ENCODE assay signal across 10 cellular contexts in genomic region chr3:52039846-52040245, GRCh38. TPM values are rescaled to one million over a fixed set of nuclear protein-coding genes. Genes with fewer than 3 reads are reported as not detected.
A peak's percentile ranks its signal among the peaks of the same experiment; 100 is the strongest.
DNase-seq lines count a peak whose midpoint lies in the region; ATAC-seq and TF ChIP-seq lines count a peak whose summit lies in the region.
"Had no signal": no experiment of that assay in that cellular context is flagged by ENCODE, and none has a peak within 500 bp of the region (broad histone marks: within the 10 kb centered on the region; RNA-seq: fewer than 3 reads in every experiment).

No MANE protein-coding gene starts in this region.

- H3K18ac ChIP-seq in neuronal stem cell (ENCODE audit: low read length): peak overlapping the region; percentile 91

- peak overlapping the region; percentile 74 for H2BK120ac ChIP-seq in neuronal stem cell (ENCODE audit: low read depth, low read length)

- H4K91ac ChIP-seq in neuronal stem cell (ENCODE audit: low read depth, low read length, poor library complexity): peak overlapping the region; percentile 64

- DNase-seq in SHP77 (lab: John Stamatoyannopoulos, UW) (peak; percentile 11 to 31), SHP77 treated with DMSO at 0.1 percent for 48 hours (lab: John Stamatoyannopoulos, UW) (no peak), Right ventricle myocardium inferior (ENCODE audit: missing footprints) (no peak), neuronal stem cell (ENCODE audit: low spot score) (no peak), DMS153 (lab: John Stamatoyannopoulos, UW) (no peak), UCSD-AML1 (lab: John Stamatoyannopoulos, UW; ENCODE audit: unreplicated experiment) (no peak), brain microvascular endothelial cell (no peak)
- DNase-seq: NCI-H2171 treated with DMSO at 0.1 percent for 48 hours had no signal

- H3K4me2 ChIP-seq in neuronal stem cell (ENCODE audit: insufficient read depth, low read length, poor library complexity, severe bottlenecking): no peak overlapping the region

- peaks cover 10 to 11% of the 10 kb centered on the region in 2 donors for H3K4me1 ChIP-seq in neuronal stem cell (ENCODE audit: control insufficient read depth in 2 of 2, insufficient read depth in 1 of 2, low read depth in 1 of 2, low read length in 2 of 2)
- H3K4me1 ChIP-seq: parathyroid adenoma had no signal

- H4K8ac ChIP-seq in neuronal stem cell (ENCODE audit: low read depth, low read length): no peak overlapping the region

- no CpG with 5 or more reads among the region's 17 CpGs for WGBS in neuronal stem cell (ENCODE audit: extremely low coverage in 2 of 2, insufficient read length in 2 of 2, insufficient replicate concordance in 1 of 2), 2 donors

- H3K9ac ChIP-seq in neuronal stem cell (ENCODE audit: low read depth, low read length, poor library complexity): no peak overlapping the region
- H3K9ac ChIP-seq: parathyroid adenoma had no signal

- H3K27me3 ChIP-seq in neuronal stem cell (ENCODE audit: control insufficient read depth in 3 of 3, insufficient read depth in 3 of 3, low read depth in 1 of 3, low read length in 3 of 3) (peaks cover 0 to 70% (median 0%) of the 10 kb centered on the region in 3 experiments), brain microvascular endothelial cell (replicated peaks) (no peaks in the 10 kb centered on the region)

- H2BK5ac ChIP-seq in neuronal stem cell (ENCODE audit: low read length): no peak overlapping the region

- peak overlapping the region; percentile 87 for H2BK15ac ChIP-seq in neuronal stem cell (ENCODE audit: low read length)

- in situ Hi-C loops in brain microvascular endothelial cell (cut with HindIII; ENCODE audit: low pct_ligation_motif_present, low sequenced_read_pairs): no loop called here

- TF ChIP-seq CTCF in brain microvascular endothelial cell (IDR thresholded peaks at IDR 0.05; ENCODE audit: low read depth, low read length, missing control alignments): no peak

- peak overlapping the region; percentile 98 for H2AK5ac ChIP-seq in neuronal stem cell (ENCODE audit: low read depth, low read length)

- peak overlapping the region; percentile 90 for H2BK12ac ChIP-seq in neuronal stem cell (ENCODE audit: low read length)

- H3K4me3 ChIP-seq in neuronal stem cell (ENCODE audit: low read length in 2 of 2) (no peak overlapping the region), brain microvascular endothelial cell (ENCODE audit: low read depth, low read length) (no peak overlapping the region)

- intact Hi-C loops in Right ventricle myocardium inferior (cut with DNase I): no loop called here

- H3K27ac ChIP-seq in neuronal stem cell (replicated peaks; ENCODE audit: low read length) (no peak overlapping the region), brain microvascular endothelial cell (no peak overlapping the region)
- H3K27ac ChIP-seq: parathyroid adenoma had no signal

- H3K23ac ChIP-seq in neuronal stem cell (ENCODE audit: low read depth, low read length, poor library complexity): no peak overlapping the region

- no peaks in the 10 kb centered on the region for H3K9me3 ChIP-seq in neuronal stem cell (replicated peaks in 1 of 2; ENCODE audit: control insufficient read depth in 2 of 2, insufficient read depth in 1 of 2, low read depth in 1 of 2, low read length in 2 of 2)

- H3K79me1 ChIP-seq in neuronal stem cell (ENCODE audit: low read depth, low read length): no peaks in the 10 kb centered on the region

- peak overlapping the region; percentile 86 for H2AFZ ChIP-seq in neuronal stem cell (ENCODE audit: low read length)
- H2AFZ ChIP-seq: parathyroid adenoma had no signal

- H3K36me3 ChIP-seq in neuronal stem cell (replicated peaks in 1 of 2; ENCODE audit: control insufficient read depth in 2 of 2, insufficient read depth in 2 of 2, low read length in 2 of 2) (no peaks in the 10 kb centered on the region), brain microvascular endothelial cell (replicated peaks) (no peaks in the 10 kb centered on the region)

- ATAC-seq in Right ventricle myocardium inferior: peak; percentile 73
- no peak for ATAC-seq in GM19035 (IDR thresholded peaks at IDR 0.05; ENCODE audit: unreplicated experiment)

- peak overlapping the region; percentile 72 for H3K14ac ChIP-seq in neuronal stem cell (ENCODE audit: low read length)

- no peak overlapping the region for H3K4ac ChIP-seq in neuronal stem cell (ENCODE audit: low read length)

RNA-seq across cellular contexts. Expression of gene DUSP7, which starts 16.5 kb away (rescaled TPM):
- total RNA-seq in Right ventricle myocardium inferior: 25.0 TPM
- 13.5 TPM for polyA plus RNA-seq in neuronal stem cell (2013, experiment 1 of 2)
- polyA plus RNA-seq in neuronal stem cell (2013, experiment 2 of 2): 13.8 TPM

RNA-seq across cellular contexts. Expression of gene RPL29, which starts 44.2 kb away (rescaled TPM):
- total RNA-seq in Right ventricle myocardium inferior: 677 TPM
- polyA plus RNA-seq in neuronal stem cell (2013, experiment 1 of 2): 2,500 TPM
- 2,467 TPM for polyA plus RNA-seq in neuronal stem cell (2013, experiment 2 of 2)

RNA-seq across cellular contexts. Expression of gene ACY1, which starts 56.5 kb away (rescaled TPM):
- 32.3 TPM for total RNA-seq in Right ventricle myocardium inferior
- 7.8 TPM for polyA plus RNA-seq in neuronal stem cell (2013, experiment 1 of 2)
- 7.4 TPM for polyA plus RNA-seq in neuronal stem cell (2013, experiment 2 of 2)

Comparison
In these comparisons a context has a peak if more than half of its experiments do, and no peak if none do; other contexts are left out.
1. DNase-seq: peak in SHP77 (2 of 2); none in SHP77 treated with DMSO at 0.1 percent for 48 hours (single experiment), Right ventricle myocardium inferior (single experiment), neuronal stem cell (single experiment), DMS153 (single experiment), UCSD-AML1 (single experiment) and brain microvascular endothelial cell (single experiment).